ENCODE assay signal across 26 cellular contexts in the genomic region with DNA sequence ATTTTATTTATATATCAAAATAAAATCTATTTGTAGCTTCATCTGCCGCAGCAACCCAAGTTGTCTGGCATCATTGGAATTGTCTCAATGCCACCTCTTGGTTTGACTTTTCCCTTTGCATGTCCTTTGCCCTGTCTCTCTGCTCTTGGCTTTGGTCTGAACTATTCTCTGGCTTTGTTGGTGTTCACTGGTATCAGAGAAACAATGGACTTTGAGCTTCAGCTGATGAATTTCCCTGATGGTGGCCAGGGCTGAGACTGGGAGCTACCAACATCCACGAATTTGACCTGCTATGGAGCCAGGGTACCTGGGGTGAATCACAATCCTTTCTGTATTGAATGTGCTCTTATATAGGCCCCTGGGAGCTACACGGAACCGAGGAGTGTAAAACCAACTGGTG.
DNase-seq lines count a peak whose midpoint lies in the region; ATAC-seq, FAIRE-seq and TF ChIP-seq lines count a peak whose summit lies in the region.
"Had no signal": no experiment of that assay in that cellular context is flagged by ENCODE, and none has a peak within 500 bp of the region (broad histone marks: within the 10 kb centered on the region; RNA-seq: fewer than 3 reads in every experiment).

No MANE protein-coding gene starts in this region.

- H2AFZ ChIP-seq in neural progenitor cell (replicated peaks) = no peak overlapping the region

- ATAC-seq in left ventricle myocardium superior (peak; percentile 22), body of pancreas (peak; percentile 79), pancreas (peak; percentile 88 to 100 (median 92))
- ATAC-seq: GM12878 had no signal

- no peak for TF ChIP-seq POLR2A in body of pancreas (IDR thresholded peaks at IDR 0.05)

- H3K79me2 ChIP-seq in neural progenitor cell (ENCODE audit: low read depth) = no peaks in the 10 kb centered on the region

- no peak overlapping the region for H3K4me2 ChIP-seq in neural progenitor cell
- H3K4me2 ChIP-seq: BLaER1 had no signal

- H3K36me3 ChIP-seq in body of pancreas (replicated peaks in 1 of 2; ENCODE audit: insufficient read depth in 1 of 2, low read depth in 2 of 2) (no peaks in the 10 kb centered on the region), pancreas (no peaks in the 10 kb centered on the region), neural progenitor cell (no peaks in the 10 kb centered on the region)
- H3K36me3 ChIP-seq: BE2C, BLaER1 had no signal

- no peaks in the 10 kb centered on the region for H3K27me3 Mint-ChIP-seq in neural progenitor cell (ENCODE audit: insufficient read depth, low read depth)
- H3K27me3 Mint-ChIP-seq: CD4-positive, alpha-beta memory T cell; CD4-positive, CD25-positive, alpha-beta regulatory T cell; CD8-positive, alpha-beta memory T cell had no signal

- no peaks in the 10 kb centered on the region for H3K36me3 Mint-ChIP-seq in neural progenitor cell
- H3K36me3 Mint-ChIP-seq: CD14-positive monocyte; CD4-positive, alpha-beta memory T cell; CD4-positive, CD25-positive, alpha-beta regulatory T cell; CD8-positive, alpha-beta memory T cell had no signal

- no peak overlapping the region for H3K27ac Mint-ChIP-seq in neural progenitor cell
- H3K27ac Mint-ChIP-seq: CD14-positive monocyte; CD4-positive, alpha-beta memory T cell; CD4-positive, CD25-positive, alpha-beta regulatory T cell; CD8-positive, alpha-beta memory T cell had no signal

- H3K9me3 Mint-ChIP-seq in neural progenitor cell = no peaks in the 10 kb centered on the region

- no peaks in the 10 kb centered on the region for H3F3A ChIP-seq in neural progenitor cell (ENCODE audit: low read depth)

- no peak overlapping the region for H3K4me3 ChIP-seq in body of pancreas
- no peak overlapping the region for H3K4me3 ChIP-seq in pancreas
- no peak overlapping the region for H3K4me3 ChIP-seq in neural progenitor cell
- H3K4me3 ChIP-seq: BLaER1, GM12878 had no signal

- H3K4me1 ChIP-seq in body of pancreas = peaks cover 7% of the 10 kb centered on the region
- H3K4me1 ChIP-seq in pancreas = peaks cover 0 to 12% (median 0%) of the 10 kb centered on the region in 3 donors
- H3K4me1 ChIP-seq in neural progenitor cell = no peaks in the 10 kb centered on the region
- H3K4me1 ChIP-seq: BE2C had no signal

- DNase-seq in left ventricle myocardium superior = no peak
- no peak for DNase-seq in cardiac septum (ENCODE audit: low spot score)
- DNase-seq in body of pancreas = peak; percentile 38 to 59 (median 45)
- DNase-seq in pancreas = peak in 4 of 6 donors; percentile 17 to 49 (median 35)
- no peak for DNase-seq in NCI-H2029 (lab: John Stamatoyannopoulos, UW)
- no peak for DNase-seq in neural progenitor cell (ENCODE audit: low spot score)
- DNase-seq: 8988T; ACHN; BE2C; C1 segment of cervical spinal cord; CD4-positive, alpha-beta memory T cell; CD4-positive, CD25-positive, alpha-beta regulatory T cell; CD8-positive, alpha-beta memory T cell; COR-L47; DMS 273 treated with DMSO at 0.1 percent for 48 hours; DMS153; DMS53; DMS79; DND-41; EL; GDM1 had no signal

- H3K27ac ChIP-seq in body of pancreas = peak overlapping the region in 2 of 4 donors; percentile 29 to 47
- peak overlapping the region in 2 of 4 donors; percentile 2 to 17 for H3K27ac ChIP-seq in pancreas
- H3K27ac ChIP-seq in neural progenitor cell = no peak overlapping the region
- H3K27ac ChIP-seq: BLaER1 had no signal

- no peak overlapping the region for H3K9ac ChIP-seq in neural progenitor cell
- H3K9ac ChIP-seq: BLaER1 had no signal

- WGBS in body of pancreas, 2 donors = 41 to 50% methylated on average over 4 of the region's 4 CpGs
- 56 to 61% methylated on average over 4 of the region's 4 CpGs for WGBS in pancreas, 2 donors

- H3K9me3 ChIP-seq in body of pancreas (no peaks in the 10 kb centered on the region), pancreas (no peaks in the 10 kb centered on the region), neural progenitor cell (ENCODE audit: low read depth) (no peaks in the 10 kb centered on the region)
- H3K9me3 ChIP-seq: BE2C had no signal

- no peak overlapping the region for H3K4me3 Mint-ChIP-seq in neural progenitor cell
- H3K4me3 Mint-ChIP-seq: CD14-positive monocyte; CD4-positive, alpha-beta memory T cell; CD4-positive, CD25-positive, alpha-beta regulatory T cell; CD8-positive, alpha-beta memory T cell had no signal

- H3K27me3 ChIP-seq in body of pancreas (no peaks in the 10 kb centered on the region), pancreas (no peaks in the 10 kb centered on the region), neural progenitor cell (no peaks in the 10 kb centered on the region)
- H3K27me3 ChIP-seq: BE2C, BLaER1 had no signal

- no peaks in the 10 kb centered on the region for H3K4me1 Mint-ChIP-seq in neural progenitor cell
- H3K4me1 Mint-ChIP-seq: CD14-positive monocyte; CD4-positive, alpha-beta memory T cell; CD4-positive, CD25-positive, alpha-beta regulatory T cell; CD8-positive, alpha-beta memory T cell had no signal

- FAIRE-seq in pancreas (lab: Jason Lieb, UNC) = no peak
- FAIRE-seq: GM12878, GM12892, GM18507 had no signal

- intact Hi-C loops in left ventricle myocardium superior (cut with micrococcal nuclease) = no loop called here
- intact Hi-C loops in cardiac septum (cut with DNase I) = no loop called here
- intact Hi-C loops in body of pancreas (cut with DNase I) = no loop called here
- intact Hi-C loops in pancreas (cut with DNase I) = no loop called here

- H4K20me1 ChIP-seq in neural progenitor cell (ENCODE audit: low read depth) = no peaks in the 10 kb centered on the region
- H4K20me1 ChIP-seq: BLaER1 had no signal

- TF ChIP-seq CTCF in body of pancreas (IDR thresholded peaks at IDR 0.05) (no peak), pancreas (IDR thresholded peaks at IDR 0.05) (no peak), neural progenitor cell (IDR thresholded peaks at IDR 0.05) (no peak)

Comparison
In these comparisons a context has a peak if more than half of its experiments do, and no peak if none do; other contexts are left out.
1. ATAC-seq: peak in every context shown above with its lines; median percentile 92 in pancreas; 79 in body of pancreas; 22 in left ventricle myocardium superior.
2. DNase-seq: peak in body of pancreas (4 of 4) and pancreas (4 of 6); none in left ventricle myocardium superior (single experiment), cardiac septum (single experiment), NCI-H2029 (single experiment) and neural progenitor cell (single experiment).